ENCODE assay signal across 26 cellular contexts in the genomic region with DNA sequence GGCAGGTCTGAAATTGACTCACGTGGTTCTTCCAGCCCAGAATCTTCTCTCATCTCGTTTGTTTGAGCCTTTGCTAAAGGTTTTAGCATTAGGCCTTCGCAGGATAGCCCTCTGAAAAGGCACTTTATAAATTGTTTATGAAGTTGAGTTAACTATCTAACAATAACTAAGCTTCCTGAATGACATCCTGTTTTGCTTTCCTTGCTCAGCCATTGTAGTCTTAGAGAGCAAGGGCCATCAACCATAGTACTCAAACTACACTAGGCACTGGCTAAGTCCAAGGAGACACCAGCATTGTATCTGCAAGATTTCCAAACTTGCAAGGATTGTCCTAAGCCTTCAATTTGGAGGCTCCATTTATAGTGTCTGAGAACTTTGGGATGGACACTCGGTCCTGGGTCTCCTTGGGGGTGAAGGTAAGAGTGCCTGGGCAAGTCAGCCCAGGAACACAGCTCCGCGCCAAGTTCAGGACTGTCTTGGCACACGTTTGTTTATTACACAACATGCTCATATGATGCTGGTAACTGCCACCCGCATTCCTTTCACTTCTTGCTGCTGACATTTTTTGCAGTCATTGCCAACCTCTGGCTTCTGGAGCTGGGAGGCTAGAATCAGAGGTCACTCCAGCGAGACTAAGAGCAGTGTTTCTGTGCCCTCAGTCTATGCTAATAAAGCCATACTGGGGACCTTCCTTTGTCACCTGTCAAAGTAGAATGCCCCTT.
A peak's percentile ranks its signal among the peaks of the same experiment; 100 is the strongest.
DNase-seq lines count a peak whose midpoint lies in the region; ATAC-seq, FAIRE-seq and TF ChIP-seq lines count a peak whose summit lies in the region.
"Had no signal": no experiment of that assay in that cellular context is flagged by ENCODE, and none has a peak within 500 bp of the region (broad histone marks: within the 10 kb centered on the region; RNA-seq: fewer than 3 reads in every experiment).

No MANE protein-coding gene starts in this region.

- H3K4me1 Mint-ChIP-seq in activated naive CD4-positive, alpha-beta T cell treated with anti-CD3 and anti-CD28 coated beads, Interleukin-2, amount 50 U/mL, for 24 hours, result peaks cover 21% of the 10 kb centered on the region
- peaks cover 17% of the 10 kb centered on the region for H3K4me1 Mint-ChIP-seq in activated naive CD4-positive, alpha-beta T cell treated with anti-CD3 and anti-CD28 coated beads, Interleukin-2, amount 10 ng/mL, durations not matched to agents 7 days and 5 days
- H3K4me1 Mint-ChIP-seq in stimulated activated memory B cell treated with anti-CD40 and anti-IgM and Interleukin-4, amounts not matched to agents 10 μg/mL and 1 μg/mL and 100 μg/mL, for 72 hours, result peaks cover 19% of the 10 kb centered on the region
- no peaks in the 10 kb centered on the region for H3K4me1 Mint-ChIP-seq in GM23338

- DNase-seq in activated naive CD4-positive, alpha-beta T cell treated with anti-CD3 and anti-CD28 coated beads, Interleukin-2, amount 10 ng/mL, durations not matched to agents 7 days and 5 days, result no peak
- peak; percentile 60 for DNase-seq in endothelial cell of umbilical vein (ENCODE audit: low read depth, low spot score)
- no peak for DNase-seq in hepatocyte (ENCODE audit: low spot score)
- DNase-seq in dedifferentiated amniotic fluid mesenchymal stem cell (ENCODE audit: extremely low spot score), result no peak
- no peak for DNase-seq in GM23338 (ENCODE audit: low spot score)
- no peak for DNase-seq in effector CD4-positive, alpha-beta T cell
- DNase-seq: activated CD4-positive, alpha-beta memory T cell treated with anti-CD3 and anti-CD28 coated beads, Interleukin-2, amount 10 ng/mL, durations not matched to agents 7 days and 5 days; activated CD4-positive, CD25-positive, alpha-beta regulatory T cell treated with anti-CD3 and anti-CD28 coated beads, Interleukin-2, amount 50 U/mL, for 72 hours; activated gamma-delta T cell treated with Interleukin-2 at 50 U/mL for 16 hours; COR-L47; DMS79; NCI-H146; nephron progenitor cell; NK-92 treated with Interleukin-12 subunit alpha and Interleukin-12 subunit beta, amount 100 ng/mL, for 24 hours; stimulated activated CD8-positive, alpha-beta memory T cell treated with anti-CD3 and anti-CD28 coated beads, Interleukin-4, amount 100 ng/mL, for 48 hours; T-cell had no signal

- no peak for TF ChIP-seq CTCF in endothelial cell of umbilical vein (IDR thresholded peaks at IDR 0.05; ENCODE audit: extremely low read depth in 1 of 2, insufficient read depth in 1 of 2, low read depth in 1 of 2, low read length in 2 of 2)
- no peak for TF ChIP-seq CTCF in hepatocyte (IDR thresholded peaks at IDR 0.05; ENCODE audit: poor library complexity)
- TF ChIP-seq CTCF in GM23338 (conservative IDR thresholded peaks at IDR 0.05; ENCODE audit: low read depth in 2 of 2), result no peak

- H3K27me3 Mint-ChIP-seq in activated naive CD4-positive, alpha-beta T cell treated with anti-CD3 and anti-CD28 coated beads, Interleukin-2, amount 50 U/mL, for 24 hours, result no peaks in the 10 kb centered on the region
- peaks cover 21% of the 10 kb centered on the region for H3K27me3 Mint-ChIP-seq in activated naive CD4-positive, alpha-beta T cell treated with anti-CD3 and anti-CD28 coated beads, Interleukin-2, amount 10 ng/mL, durations not matched to agents 7 days and 5 days
- H3K27me3 Mint-ChIP-seq in stimulated activated memory B cell treated with anti-CD40 and anti-IgM and Interleukin-4, amounts not matched to agents 10 μg/mL and 1 μg/mL and 100 μg/mL, for 72 hours, result no peaks in the 10 kb centered on the region
- H3K27me3 Mint-ChIP-seq in GM23338 (ENCODE audit: insufficient read depth, low read depth, poor library complexity), result peaks cover 3% of the 10 kb centered on the region
- H3K27me3 Mint-ChIP-seq: type B pancreatic cell had no signal

- H3K9me3 ChIP-seq in endothelial cell of umbilical vein (replicated peaks; ENCODE audit: control insufficient read depth, insufficient read depth, low read length), result no peaks in the 10 kb centered on the region
- H3K9me3 ChIP-seq in hepatocyte (ENCODE audit: low read depth), result no peaks in the 10 kb centered on the region
- H3K9me3 ChIP-seq: esophagus muscularis mucosa, HAP-1, SJSA1 had no signal

- FAIRE-seq in endothelial cell of umbilical vein (lab: Jason Lieb, UNC), result peak; percentile 81

- H2AFZ ChIP-seq in endothelial cell of umbilical vein (ENCODE audit: low read depth, low read length) (peak overlapping the region; percentile 16), hepatocyte (no peak overlapping the region), GM23338 (no peak overlapping the region)
- H2AFZ ChIP-seq: parathyroid adenoma had no signal

- CTCF ChIA-PET in activated naive CD4-positive, alpha-beta T cell treated with anti-CD3 and anti-CD28 coated beads, Interleukin-2, amount 10 ng/mL, durations not matched to agents 7 days and 5 days (lab: Charles Lee), result no interaction called here
- CTCF ChIA-PET in endothelial cell of umbilical vein (lab: Charles Lee), result interaction anchor here (1.5 to 2.9 kb wide), 2 partner anchors 11 to 14 kb away, joined by 3 to 17 read pairs; no protein-coding TSS in a partner anchor

- no peak overlapping the region for H3K9ac ChIP-seq in endothelial cell of umbilical vein (replicated peaks; ENCODE audit: extremely low read depth, insufficient read depth, low read length)
- H3K9ac ChIP-seq: parathyroid adenoma had no signal

- 80% methylated on average over 9 of the region's 9 CpGs for WGBS in hepatocyte (ENCODE audit: low lambda C conversion rate, missing lambda C conversion rate)

- H3K9me3 Mint-ChIP-seq in activated naive CD4-positive, alpha-beta T cell treated with anti-CD3 and anti-CD28 coated beads, Interleukin-2, amount 50 U/mL, for 24 hours, result no peaks in the 10 kb centered on the region
- H3K9me3 Mint-ChIP-seq in activated naive CD4-positive, alpha-beta T cell treated with anti-CD3 and anti-CD28 coated beads, Interleukin-2, amount 10 ng/mL, durations not matched to agents 7 days and 5 days, result no peaks in the 10 kb centered on the region
- H3K9me3 Mint-ChIP-seq in stimulated activated memory B cell treated with anti-CD40 and anti-IgM and Interleukin-4, amounts not matched to agents 10 μg/mL and 1 μg/mL and 100 μg/mL, for 72 hours, result no peaks in the 10 kb centered on the region
- no peaks in the 10 kb centered on the region for H3K9me3 Mint-ChIP-seq in GM23338
- H3K9me3 Mint-ChIP-seq: activated CD4-positive, alpha-beta memory T cell treated with anti-CD3 and anti-CD28 coated beads, Interleukin-2, amount 10 ng/mL, durations not matched to agents 7 days and 5 days; nephron progenitor cell; T-cell; type B pancreatic cell had no signal

- no peaks in the 10 kb centered on the region for H3K27me3 ChIP-seq in endothelial cell of umbilical vein (ENCODE audit: control insufficient read depth in 2 of 2, insufficient read depth in 2 of 2, low read length in 2 of 2)
- no peaks in the 10 kb centered on the region for H3K27me3 ChIP-seq in hepatocyte
- H3K27me3 ChIP-seq in GM23338 (ENCODE audit: insufficient read depth), result no peaks in the 10 kb centered on the region
- H3K27me3 ChIP-seq: esophagus muscularis mucosa, SJSA1 had no signal

- H3K4me1 ChIP-seq in endothelial cell of umbilical vein (ENCODE audit: control insufficient read depth, extremely low read depth, insufficient read depth, low read length) (peaks cover 40% of the 10 kb centered on the region), hepatocyte (ENCODE audit: insufficient read depth) (peaks cover 22% of the 10 kb centered on the region), GM23338 (ENCODE audit: insufficient read depth) (no peaks in the 10 kb centered on the region)
- H3K4me1 ChIP-seq: HAP-1 had no signal

- POLR2A ChIA-PET in endothelial cell of umbilical vein (lab: Charles Lee), result no interaction called here

- H4K20me1 ChIP-seq in endothelial cell of umbilical vein (replicated peaks; ENCODE audit: control insufficient read depth, extremely low read depth, insufficient read depth, low read length), result no peaks in the 10 kb centered on the region
- no peaks in the 10 kb centered on the region for H4K20me1 ChIP-seq in hepatocyte (ENCODE audit: insufficient read depth, poor library complexity, severe bottlenecking)
- H4K20me1 ChIP-seq in GM23338 (replicated peaks; ENCODE audit: insufficient read depth), result no peaks in the 10 kb centered on the region

- H3K79me2 ChIP-seq in endothelial cell of umbilical vein (ENCODE audit: control insufficient read depth, insufficient read depth, low read length), result no peaks in the 10 kb centered on the region
- H3K79me2 ChIP-seq in hepatocyte, result no peaks in the 10 kb centered on the region
- no peaks in the 10 kb centered on the region for H3K79me2 ChIP-seq in GM23338 (replicated peaks; ENCODE audit: insufficient read depth)
- H3K79me2 ChIP-seq: parathyroid adenoma had no signal

- no peak overlapping the region for H3K4me3 ChIP-seq in endothelial cell of umbilical vein (replicated peaks in 1 of 3; ENCODE audit: insufficient read depth in 1 of 3, low read depth in 1 of 3, low read length in 3 of 3)
- no peak overlapping the region for H3K4me3 ChIP-seq in hepatocyte
- no peak overlapping the region for H3K4me3 ChIP-seq in GM23338
- H3K4me3 ChIP-seq: esophagus muscularis mucosa, HAP-1, SJSA1 had no signal

- H3K4me2 ChIP-seq in endothelial cell of umbilical vein (ENCODE audit: insufficient read depth, low read length) (peak overlapping the region; percentile 23), hepatocyte (no peak overlapping the region), GM23338 (no peak overlapping the region)

- no peak overlapping the region for H3K27ac ChIP-seq in endothelial cell of umbilical vein (ENCODE audit: insufficient read depth, low read depth, low read length)
- H3K27ac ChIP-seq in hepatocyte, result peak overlapping the region; percentile 73
- no peak overlapping the region for H3K27ac ChIP-seq in GM23338 (ENCODE audit: low read depth)
- H3K27ac ChIP-seq: 22Rv1, esophagus muscularis mucosa, parathyroid adenoma, SJSA1 had no signal

- H3K36me3 ChIP-seq in endothelial cell of umbilical vein (ENCODE audit: control insufficient read depth in 2 of 2, extremely low read depth in 1 of 2, insufficient read depth in 2 of 2, low read length in 2 of 2) (no peaks in the 10 kb centered on the region), hepatocyte (replicated peaks; ENCODE audit: insufficient read depth, low read depth) (no peaks in the 10 kb centered on the region), GM23338 (ENCODE audit: insufficient read depth) (no peaks in the 10 kb centered on the region)
- H3K36me3 ChIP-seq: esophagus muscularis mucosa, HAP-1, SJSA1 had no signal

- intact Hi-C loops in endothelial cell of umbilical vein (cut with micrococcal nuclease), result loop anchor here (1.0 to 10.0 kb wide), 2 partner anchors 14 to 189 kb away; no protein-coding TSS in a partner anchor

- H3K9me2 ChIP-seq in hepatocyte (replicated peaks; ENCODE audit: insufficient read depth) (no peaks in the 10 kb centered on the region), GM23338 (ENCODE audit: insufficient read depth) (no peaks in the 10 kb centered on the region)

- no peaks in the 10 kb centered on the region for H3K9me1 ChIP-seq in endothelial cell of umbilical vein (replicated peaks; ENCODE audit: control insufficient read depth, extremely low read depth, insufficient read depth, low read length)

- dilution Hi-C loops in endothelial cell of umbilical vein (cut with MboI; ENCODE audit: extremely low pct_ligation_motif_present, low sequenced_read_pairs), result no loop called here

- ATAC-seq in stimulated activated memory B cell treated with anti-CD40 and anti-IgM and Interleukin-4, amounts not matched to agents 10 μg/mL and 1 μg/mL and 100 μg/mL, for 72 hours, result no peak
- no peak for ATAC-seq in GM23338
- ATAC-seq: Panc1, T-cell had no signal

- H3F3A ChIP-seq in GM23338 (replicated peaks; ENCODE audit: low read depth), result no peaks in the 10 kb centered on the region

- H3K4me3 Mint-ChIP-seq in activated naive CD4-positive, alpha-beta T cell treated with anti-CD3 and anti-CD28 coated beads, Interleukin-2, amount 50 U/mL, for 24 hours, result no peak overlapping the region
- no peak overlapping the region for H3K4me3 Mint-ChIP-seq in activated naive CD4-positive, alpha-beta T cell treated with anti-CD3 and anti-CD28 coated beads, Interleukin-2, amount 10 ng/mL, durations not matched to agents 7 days and 5 days
- no peak overlapping the region for H3K4me3 Mint-ChIP-seq in stimulated activated memory B cell treated with anti-CD40 and anti-IgM and Interleukin-4, amounts not matched to agents 10 μg/mL and 1 μg/mL and 100 μg/mL, for 72 hours
- no peak overlapping the region for H3K4me3 Mint-ChIP-seq in GM23338
- H3K4me3 Mint-ChIP-seq: activated CD4-positive, alpha-beta memory T cell treated with anti-CD3 and anti-CD28 coated beads, Interleukin-2, amount 10 ng/mL, durations not matched to agents 7 days and 5 days; nephron progenitor cell; T-cell; type B pancreatic cell had no signal

- H3K36me3 Mint-ChIP-seq in activated naive CD4-positive, alpha-beta T cell treated with anti-CD3 and anti-CD28 coated beads, Interleukin-2, amount 50 U/mL, for 24 hours, result no peaks in the 10 kb centered on the region
- no peaks in the 10 kb centered on the region for H3K36me3 Mint-ChIP-seq in activated naive CD4-positive, alpha-beta T cell treated with anti-CD3 and anti-CD28 coated beads, Interleukin-2, amount 10 ng/mL, durations not matched to agents 7 days and 5 days
- no peaks in the 10 kb centered on the region for H3K36me3 Mint-ChIP-seq in stimulated activated memory B cell treated with anti-CD40 and anti-IgM and Interleukin-4, amounts not matched to agents 10 μg/mL and 1 μg/mL and 100 μg/mL, for 72 hours
- H3K36me3 Mint-ChIP-seq in GM23338 (ENCODE audit: low read depth), result no peaks in the 10 kb centered on the region
- H3K36me3 Mint-ChIP-seq: brain, T-cell, type B pancreatic cell had no signal

- no peak for TF ChIP-seq POLR2A in endothelial cell of umbilical vein (IDR thresholded peaks at IDR 0.05; ENCODE audit: low read depth, low read length)

- BruUV-seq in endothelial cell of umbilical vein (replicated peaks; lab: Mats Ljungman, UMichigan), result no TSS peak

- H3K27ac Mint-ChIP-seq in activated naive CD4-positive, alpha-beta T cell treated with anti-CD3 and anti-CD28 coated beads, Interleukin-2, amount 50 U/mL, for 24 hours, result peak overlapping the region; percentile 38
- H3K27ac Mint-ChIP-seq in activated naive CD4-positive, alpha-beta T cell treated with anti-CD3 and anti-CD28 coated beads, Interleukin-2, amount 10 ng/mL, durations not matched to agents 7 days and 5 days, result no peak overlapping the region
- H3K27ac Mint-ChIP-seq in stimulated activated memory B cell treated with anti-CD40 and anti-IgM and Interleukin-4, amounts not matched to agents 10 μg/mL and 1 μg/mL and 100 μg/mL, for 72 hours, result peak overlapping the region; percentile 80
- H3K27ac Mint-ChIP-seq in GM23338, result no peak overlapping the region
- H3K27ac Mint-ChIP-seq: activated CD4-positive, alpha-beta memory T cell treated with anti-CD3 and anti-CD28 coated beads, Interleukin-2, amount 10 ng/mL, durations not matched to agents 7 days and 5 days; brain; nephron progenitor cell; type B pancreatic cell had no signal

Comparison
In these comparisons a context has a peak if more than half of its experiments do, and no peak if none do; other contexts are left out.
1. H3K27ac Mint-ChIP-seq: peak in activated naive CD4-positive, alpha-beta T cell treated with anti-CD3 and anti-CD28 coated beads, Interleukin-2, amount 50 U/mL, for 24 hours (single experiment) and stimulated activated memory B cell treated with anti-CD40 and anti-IgM and Interleukin-4, amounts not matched to agents 10 μg/mL and 1 μg/mL and 100 μg/mL, for 72 hours (single experiment); none in activated naive CD4-positive, alpha-beta T cell treated with anti-CD3 and anti-CD28 coated beads, Interleukin-2, amount 10 ng/mL, durations not matched to agents 7 days and 5 days (single experiment) and GM23338 (single experiment).